ENCODE assay signal across 9 cellular contexts in genomic region chr3:194369522-194370279, GRCh38. TPM values are rescaled to one million over a fixed set of nuclear protein-coding genes. Genes with fewer than 3 reads are reported as not detected.
DNase-seq lines count a peak whose midpoint lies in the region; ATAC-seq and TF ChIP-seq lines count a peak whose summit lies in the region.
"Had no signal": no experiment of that assay in that cellular context is flagged by ENCODE, and none has a peak within 500 bp of the region (broad histone marks: within the 10 kb centered on the region; RNA-seq: fewer than 3 reads in every experiment).

Gene LRRC15 (minus strand): TSS chr3:194369743. CDS start chr3:194361043, 8,700 bp downstream.

- ATAC-seq in GM18909 (IDR thresholded peaks at IDR 0.05; ENCODE audit: poor library complexity, unreplicated experiment), result no peak

- H3K4me3 ChIP-seq in epithelial cell of esophagus (ENCODE audit: low read length), result no peak within 1 kb of the TSS

- in situ Hi-C loops in G401 (cut with HindIII; ENCODE audit: low sequenced_read_pairs), result no loop called here
- in situ Hi-C loops in KBM-7 (cut with MboI; ENCODE audit: low pct_unique_long_range_greater_than_20kb, low sequenced_read_pairs), result no loop called here

- DNase-seq in DMS53 treated with DMSO at 0.1 percent for 48 hours (lab: John Stamatoyannopoulos, UW; ENCODE audit: unreplicated experiment), result peak; percentile 2
- peak; percentile 7 for DNase-seq in OCI-M1 (lab: John Stamatoyannopoulos, UW)
- peak; percentile 44 for DNase-seq in epithelial cell of esophagus (ENCODE audit: low read depth)
- DNase-seq in myocyte (ENCODE audit: low read depth), result peak; percentile 65
- DNase-seq in G401 (ENCODE audit: low spot score), result no peak
- no peak for DNase-seq in occipital lobe (lab: John Stamatoyannopoulos, UW)
- DNase-seq in KBM-7, result no peak
- DNase-seq: NCI-H1417 treated with DMSO at 0.1 percent for 48 hours had no signal

- TF ChIP-seq CTCF in epithelial cell of esophagus (IDR thresholded peaks at IDR 0.05; ENCODE audit: insufficient read depth, low read depth, low read length, missing control alignments), result no peak

RNA-seq across cellular contexts. Expression of gene LRRC15, which starts in this region (rescaled TPM):
- total RNA-seq in myocyte (0.16 TPM in 1 of 2 replicates, not detected in the other), occipital lobe (not detected)
- 0.13 TPM for polyA plus RNA-seq in myocyte (2012)
- total RNA-seq in G401 (2014; rRNA removed; shearing (Covaris generic)), result 0.14 and 0.55 TPM in 2 replicates

Comparison
In these comparisons a context has a peak if more than half of its experiments do, and no peak if none do; other contexts are left out.
1. Peak in DNase-seq in myocyte; RNA of the gene not detected or under 1 TPM.
2. DNase-seq: peak in DMS53 treated with DMSO at 0.1 percent for 48 hours (single experiment), OCI-M1 (single experiment) and epithelial cell of esophagus (single experiment); none in G401 (single experiment), occipital lobe (single experiment) and KBM-7 (single experiment).